3 cellular contexts compared by ENCODE assay signal in genomic region chr1:9124389-9124788, GRCh38. TPM values are rescaled to one million over a fixed set of nuclear protein-coding genes. Genes with fewer than 3 reads are reported as not detected.
"Had no signal": no experiment of that assay in that cellular context is flagged by ENCODE, and none has a peak within 500 bp of the region (broad histone marks: within the 10 kb centered on the region; RNA-seq: fewer than 3 reads in every experiment).

No MANE protein-coding gene starts in this region.

RNA-seq across cellular contexts. Expression of gene GPR157, which starts 4.5 kb away (rescaled TPM):
- total RNA-seq: SJCRH30 had no signal

RNA-seq across cellular contexts. Expression of gene SLC2A5, which starts 55.0 kb away (rescaled TPM):
- total RNA-seq: NCI-H460, PC-9, SJCRH30 had no signal
